ENCODE assay signal across 19 cellular contexts in the genomic region with DNA sequence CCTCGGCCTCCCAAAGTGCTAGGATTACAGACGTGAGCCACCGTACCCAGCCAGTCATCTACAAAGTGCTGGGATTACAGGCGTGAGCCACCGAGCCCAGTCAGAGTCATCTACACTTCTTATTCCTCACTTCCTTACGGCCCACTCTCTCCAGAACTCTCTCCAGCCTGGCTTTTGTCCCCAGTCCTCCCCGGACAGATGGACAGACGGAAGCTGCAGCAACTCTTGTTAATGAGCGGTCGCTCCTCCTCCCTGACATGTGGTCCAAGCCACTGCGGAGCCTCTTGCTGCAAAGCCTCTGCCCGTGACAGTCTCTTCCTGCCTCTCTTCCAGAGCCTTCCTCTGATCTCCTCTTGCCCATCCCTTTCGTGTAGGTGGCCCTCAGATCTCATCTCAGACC. TPM values are rescaled to one million over a fixed set of nuclear protein-coding genes. Genes with fewer than 3 reads are reported as not detected.
A peak's percentile ranks its signal among the peaks of the same experiment; 100 is the strongest.
DNase-seq lines count a peak whose midpoint lies in the region; ATAC-seq, FAIRE-seq and TF ChIP-seq lines count a peak whose summit lies in the region.
"Had no signal": no experiment of that assay in that cellular context is flagged by ENCODE, and none has a peak within 500 bp of the region (broad histone marks: within the 10 kb centered on the region; RNA-seq: fewer than 3 reads in every experiment).

No MANE protein-coding gene starts in this region.

- no peak overlapping the region for H3K27ac Mint-ChIP-seq in activated T-helper 1 cell treated with anti-CD3 and anti-CD28 coated beads, Interleukin-12 subunit alpha, Interleukin-12 subunit beta, Interleukin-2, Interleukin-4 antibody, amounts not matched to agents 30 ng/mL and 10 ng/mL and 1 ng/mL, durations not matched to agents 14 hours and 24 hours and 36 hours

- WGBS in K562 (ENCODE audit: insufficient coverage, low coverage, missing lambda C conversion rate) = 9% methylated on average over 13 of the region's 13 CpGs
- 77% methylated on average over 13 of the region's 13 CpGs for WGBS in suprapubic skin

- peaks cover 1% of the 10 kb centered on the region for H3K27me3 Mint-ChIP-seq in activated T-helper 1 cell treated with anti-CD3 and anti-CD28 coated beads, Interleukin-12 subunit alpha, Interleukin-12 subunit beta, Interleukin-2, Interleukin-4 antibody, amounts not matched to agents 30 ng/mL and 10 ng/mL and 1 ng/mL, durations not matched to agents 14 hours and 24 hours and 36 hours (ENCODE audit: insufficient read depth)

- TF ChIP-seq RAD21 in K562 (CRISPR knock-in tag; conservative IDR thresholded peaks at IDR 0.05 in 1 of 2, IDR thresholded peaks at IDR 0.05 in 1 of 2) = no peak

- no peaks in the 10 kb centered on the region for H3K36me3 Mint-ChIP-seq in activated T-helper 1 cell treated with anti-CD3 and anti-CD28 coated beads, Interleukin-12 subunit alpha, Interleukin-12 subunit beta, Interleukin-2, Interleukin-4 antibody, amounts not matched to agents 30 ng/mL and 10 ng/mL and 1 ng/mL, durations not matched to agents 14 hours and 24 hours and 36 hours (ENCODE audit: low read depth)

- no peak overlapping the region for H3K4me3 Mint-ChIP-seq in activated T-helper 1 cell treated with anti-CD3 and anti-CD28 coated beads, Interleukin-12 subunit alpha, Interleukin-12 subunit beta, Interleukin-2, Interleukin-4 antibody, amounts not matched to agents 30 ng/mL and 10 ng/mL and 1 ng/mL, durations not matched to agents 14 hours and 24 hours and 36 hours

- no peak for FAIRE-seq in K562 (lab: Jason Lieb, UNC)
- FAIRE-seq: A549, GM12892 had no signal

- H3K9me1 ChIP-seq in K562 (ENCODE audit: control insufficient read depth, insufficient read depth, low read length) = no peaks in the 10 kb centered on the region

- H2AFZ ChIP-seq in K562 (ENCODE audit: low read depth, low read length) = no peak overlapping the region

- no peak for TF ChIP-seq CTCF in K562 (IDR thresholded peaks at IDR 0.05 in 2 of 3, conservative IDR thresholded peaks at IDR 0.05 in 1 of 3; ENCODE audit: insufficient read depth in 2 of 3, low read depth in 1 of 3, low read length in 3 of 3)
- TF ChIP-seq CTCF in lower lobe of right lung (IDR thresholded peaks at IDR 0.05) = no peak
- no peak for TF ChIP-seq CTCF in suprapubic skin (IDR thresholded peaks at IDR 0.05)

- H3K4me2 ChIP-seq in K562 (ENCODE audit: insufficient read depth, low read length) = no peak overlapping the region
- H3K4me2 ChIP-seq: A549 had no signal

- H3K4me1 Mint-ChIP-seq in activated T-helper 1 cell treated with anti-CD3 and anti-CD28 coated beads, Interleukin-12 subunit alpha, Interleukin-12 subunit beta, Interleukin-2, Interleukin-4 antibody, amounts not matched to agents 30 ng/mL and 10 ng/mL and 1 ng/mL, durations not matched to agents 14 hours and 24 hours and 36 hours (ENCODE audit: low read depth) = no peaks in the 10 kb centered on the region

- CTCF ChIA-PET in K562 (lab: Yijun Ruan, JAX; ENCODE audit: low intra/inter-chr PET ratio) = no interaction called here

- POLR2A ChIA-PET in K562 (lab: Yijun Ruan, JAX) = no interaction called here

- peak; percentile 12; the same call in 1 of the 3 replicates for ATAC-seq in K562
- ATAC-seq in lower lobe of right lung = no peak
- ATAC-seq: A549 had no signal

- H3K27ac ChIP-seq in K562 (ENCODE audit: extremely low read depth, low read depth, low read length) (no peak overlapping the region), lower lobe of right lung (no peak overlapping the region), suprapubic skin (no peak overlapping the region)
- H3K27ac ChIP-seq: A549, C4-2B, RWPE1 had no signal

- no peaks in the 10 kb centered on the region for H3K36me3 ChIP-seq in K562 (ENCODE audit: control insufficient read depth, insufficient read depth, low read length)
- H3K36me3 ChIP-seq in lower lobe of right lung = no peaks in the 10 kb centered on the region
- H3K36me3 ChIP-seq in suprapubic skin = no peaks in the 10 kb centered on the region
- H3K36me3 ChIP-seq: HAP-1 had no signal

- TF ChIP-seq POLR2A in K562 (conservative IDR thresholded peaks at IDR 0.05) (no peak), suprapubic skin (IDR thresholded peaks at IDR 0.05) (no peak)

- H3K27me3 ChIP-seq in K562 (ENCODE audit: control insufficient read depth in 2 of 2, insufficient read depth in 2 of 2, low read length in 2 of 2) = peaks cover 19 to 60% of the 10 kb centered on the region in 2 experiments
- H3K27me3 ChIP-seq in lower lobe of right lung (ENCODE audit: low read depth) = no peaks in the 10 kb centered on the region
- H3K27me3 ChIP-seq in suprapubic skin = no peaks in the 10 kb centered on the region

- in situ Hi-C loops in K562 (cut with MboI) = no loop called here

- H3K9me3 ChIP-seq in K562 (replicated peaks; ENCODE audit: control insufficient read depth, insufficient read depth, low read depth, low read length) = no peaks in the 10 kb centered on the region
- H3K9me3 ChIP-seq in lower lobe of right lung = no peaks in the 10 kb centered on the region
- no peaks in the 10 kb centered on the region for H3K9me3 ChIP-seq in suprapubic skin
- H3K9me3 ChIP-seq: A549, HAP-1 had no signal

- 0 out of 2 replicates have a peak, but pooled peaks cover 3% of the 10 kb centered on the region for H4K20me1 ChIP-seq in K562 (replicated peaks; ENCODE audit: control insufficient read depth, insufficient read depth, low read length)

- H3K79me2 ChIP-seq in K562 (ENCODE audit: control insufficient read depth, insufficient read depth, low read length) = no peaks in the 10 kb centered on the region

- H3K9ac ChIP-seq in K562 (ENCODE audit: insufficient read depth in 1 of 2, low read depth in 2 of 2, low read length in 2 of 2) = no peak overlapping the region

- intact Hi-C loops in K562 (cut with micrococcal nuclease) = no loop called here
- intact Hi-C loops in lower lobe of right lung (cut with DNase I) = no loop called here
- intact Hi-C loops in activated T-helper 1 cell treated with anti-CD3 and anti-CD28 coated beads, Interleukin-12 subunit alpha, Interleukin-12 subunit beta, Interleukin-2, Interleukin-4 antibody, amounts not matched to agents 30 ng/mL and 10 ng/mL and 1 ng/mL, durations not matched to agents 14 hours and 24 hours and 36 hours (cut with micrococcal nuclease) = no loop called here

- H3K9me3 Mint-ChIP-seq in activated T-helper 1 cell treated with anti-CD3 and anti-CD28 coated beads, Interleukin-12 subunit alpha, Interleukin-12 subunit beta, Interleukin-2, Interleukin-4 antibody, amounts not matched to agents 30 ng/mL and 10 ng/mL and 1 ng/mL, durations not matched to agents 14 hours and 24 hours and 36 hours = no peaks in the 10 kb centered on the region

- H3K4me1 ChIP-seq in K562 (replicated peaks in 1 of 2; ENCODE audit: control insufficient read depth in 2 of 2, insufficient read depth in 2 of 2, low read length in 2 of 2) = peaks cover 0 to 9% of the 10 kb centered on the region in 2 experiments; a peak in 2 of 5 replicates
- peaks cover 10% of the 10 kb centered on the region for H3K4me1 ChIP-seq in lower lobe of right lung
- H3K4me1 ChIP-seq in suprapubic skin = peaks cover 13% of the 10 kb centered on the region
- H3K4me1 ChIP-seq: A549, HAP-1 had no signal

- H3K4me3 ChIP-seq in K562 (no peak overlapping the region), lower lobe of right lung (no peak overlapping the region), suprapubic skin (no peak overlapping the region)
- H3K4me3 ChIP-seq: A549, HAP-1 had no signal

- peak; percentile 13 for DNase-seq in activated effector memory CD4-positive, alpha-beta T cell treated with anti-CD3 and anti-CD28 coated beads, Interleukin-2, amount 50 U/mL, for 16 hours
- DNase-seq in activated effector memory CD4-positive, alpha-beta T cell treated with Interleukin-2 at 50 U/mL for 16 hours = no peak
- peak in 1 of 4 experiments; percentile 11 for DNase-seq in K562 (ENCODE audit: extremely low read depth in 1 of 4, low spot score in 3 of 4)
- DNase-seq in lower lobe of right lung = peak; percentile 14
- peak; percentile 55 to 72 for DNase-seq in suprapubic skin (ENCODE audit: low spot score in 2 of 2)
- DNase-seq in GF-D8 (lab: John Stamatoyannopoulos, UW) = no peak
- DNase-seq in stimulated activated CD8-positive, alpha-beta memory T cell treated with anti-CD3 and anti-CD28 coated beads, Interleukin-4, amount 100 ng/mL, for 48 hours = no peak
- DNase-seq in activated T-helper 1 cell treated with anti-CD3 and anti-CD28 coated beads, Interleukin-12 subunit alpha, Interleukin-12 subunit beta, Interleukin-2, Interleukin-4 antibody, amounts not matched to agents 30 ng/mL and 10 ng/mL and 1 ng/mL, durations not matched to agents 14 hours and 24 hours and 36 hours (ENCODE audit: low spot score) = no peak
- DNase-seq: DMS 273 treated with DMSO at 0.1 percent for 48 hours, NCI-H1105 treated with DMSO at 0.1 percent for 48 hours, NCI-H1694 treated with DMSO at 0.1 percent for 48 hours, NCI-H345, NCI-H526, OCI-M1 had no signal

- TF ChIP-seq EP300 in K562 (IDR thresholded peaks at IDR 0.05; ENCODE audit: low read length) (no peak), suprapubic skin (IDR thresholded peaks at IDR 0.05) (no peak)

- BruUV-seq in K562 (replicated peaks; lab: Mats Ljungman, UMichigan) = no TSS peak

TF ChIP-seq in K562, 482 proteins besides CTCF, POLR2A, EP300 and RAD21 (continues in another document):
- TF ChIP-seq ZEB2 (IDR thresholded peaks at IDR 0.05) = no peak
- TF ChIP-seq ZSCAN29 (IDR thresholded peaks at IDR 0.05) = no peak
- no peak for TF ChIP-seq TEAD1 (CRISPR knock-in tag; IDR thresholded peaks at IDR 0.05)

RNA-seq across cellular contexts. Expression of a gene that starts 45.9 kb away (rescaled TPM):
- not detected in 2 replicates for total RNA-seq in K562 (2011; cell fraction: chromatin; rRNA removed; ENCODE audit: low replicate concordance)
- total RNA-seq in K562 (2011; cell fraction: nucleolus; rRNA removed) = not detected in 2 replicates
- total RNA-seq in K562 (2011; cell fraction: nucleoplasm; rRNA removed) = not detected in 2 replicates
- total RNA-seq in K562 (2014; rRNA removed) (not detected in 2 replicates), K562 (2014; rRNA removed; fragmentation: Illumina TruSeq; extraction: Trizol) (not detected in 2 replicates), K562 (2015; rRNA removed; fragmentation: Illumina TruSeq; extraction: Trizol) (not detected in 2 replicates), K562 (2021) (not detected in 2 replicates), lower lobe of right lung (not detected), suprapubic skin (not detected)
- polyA plus RNA-seq in K562 (2011; rRNA removed) (not detected in 2 replicates), K562 (2014; fragmentation: Illumina TruSeq; extraction: Trizol) (not detected in 2 replicates), K562 (2014; fragmentation: Nextera tagmentation; extraction: Ambion mirVana) (not detected), K562 (2014; rRNA removed) (not detected in 2 replicates)
- not detected in 2 replicates for polyA plus RNA-seq in K562 (2011; cell fraction: cytosol; rRNA removed)
- not detected in 2 replicates for polyA plus RNA-seq in K562 (2011; cell fraction: nucleus; rRNA removed)
- polyA plus RNA-seq in K562 (2012) = not detected in 2 replicates
- not detected in 2 replicates for polyA minus RNA-seq in K562 (2011; rRNA and poly(A)+ RNA removed)
- not detected in 2 replicates for polyA minus RNA-seq in K562 (2011; cell fraction: cytosol; rRNA and poly(A)+ RNA removed)
- polyA minus RNA-seq in K562 (2011; cell fraction: nucleus; rRNA and poly(A)+ RNA removed) = not detected in 2 replicates
- not detected in 2 replicates for total RNA-seq in activated T-helper 1 cell treated with anti-CD3 and anti-CD28 coated beads, Interleukin-12 subunit alpha, Interleukin-12 subunit beta, Interleukin-2, Interleukin-4 antibody, amounts not matched to agents 30 ng/mL and 10 ng/mL and 1 ng/mL, durations not matched to agents 14 hours and 24 hours and 36 hours
- polyA plus RNA-seq: A549 had no signal

Comparison
In these comparisons a context has a peak if more than half of its experiments do, and no peak if none do; other contexts are left out.
1. DNase-seq: peak in activated effector memory CD4-positive, alpha-beta T cell treated with anti-CD3 and anti-CD28 coated beads, Interleukin-2, amount 50 U/mL, for 16 hours (single experiment), lower lobe of right lung (single experiment) and suprapubic skin (2 of 2); none in activated effector memory CD4-positive, alpha-beta T cell treated with Interleukin-2 at 50 U/mL for 16 hours (single experiment), GF-D8 (single experiment), stimulated activated CD8-positive, alpha-beta memory T cell treated with anti-CD3 and anti-CD28 coated beads, Interleukin-4, amount 100 ng/mL, for 48 hours (single experiment) and activated T-helper 1 cell treated with anti-CD3 and anti-CD28 coated beads, Interleukin-12 subunit alpha, Interleukin-12 subunit beta, Interleukin-2, Interleukin-4 antibody, amounts not matched to agents 30 ng/mL and 10 ng/mL and 1 ng/mL, durations not matched to agents 14 hours and 24 hours and 36 hours (single experiment).